Comparison of ENCODE assay signal across 8 cellular contexts in the genomic region with DNA sequence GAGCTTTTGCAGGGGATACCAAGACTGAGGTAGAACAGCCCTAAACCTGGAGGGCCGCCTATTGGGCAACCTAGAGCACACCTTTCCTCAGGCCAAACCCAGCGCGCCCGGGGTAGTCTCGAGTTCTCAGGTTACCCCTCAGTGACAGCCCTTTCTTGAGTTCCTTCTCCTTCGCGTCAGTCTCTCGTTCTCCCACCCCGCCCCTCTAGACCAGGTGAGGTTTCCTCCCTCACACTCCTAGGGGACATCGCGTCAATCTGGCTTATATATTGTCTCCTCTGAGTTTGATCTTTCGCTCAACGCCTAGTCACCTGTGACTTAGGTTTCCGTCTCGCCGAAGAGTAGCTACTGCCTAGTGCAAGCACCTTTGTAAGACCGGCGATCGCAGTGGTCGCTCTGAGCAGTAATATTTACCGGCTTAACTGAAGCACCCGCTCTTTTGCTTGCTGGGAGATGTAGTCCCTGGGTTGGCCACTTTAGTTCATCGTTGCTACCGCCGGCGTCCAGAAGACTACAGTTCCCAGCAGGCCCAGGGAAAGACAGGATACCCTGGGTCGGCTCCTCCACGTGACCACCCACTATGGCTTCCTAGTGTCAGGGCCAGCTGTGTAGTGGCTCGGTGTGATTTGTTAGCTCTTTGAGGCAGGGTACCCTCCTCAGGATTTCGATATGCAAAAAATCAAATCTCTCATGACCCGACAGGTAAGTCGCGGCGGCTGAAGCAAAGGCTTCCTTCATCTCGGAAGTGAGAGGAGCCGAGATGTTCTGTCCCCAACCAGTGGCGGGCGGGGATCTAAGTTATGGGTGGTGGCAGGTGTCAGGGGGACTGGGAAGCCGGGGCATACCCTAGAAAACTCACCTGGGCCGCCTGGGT. TPM values are rescaled to one million over a fixed set of nuclear protein-coding genes. Genes with fewer than 3 reads are reported as not detected.
DNase-seq lines count a peak whose midpoint lies in the region; ATAC-seq and TF ChIP-seq lines count a peak whose summit lies in the region.

Gene VPS50 (plus strand): TSS at position 568 of the 874 bp plus-strand sequence. CDS start 102 bp downstream, at position 670.

- no peaks in the 10 kb centered on the region for H3K9me3 Mint-ChIP-seq in CD8-positive, alpha-beta memory T cell
- H3K9me3 Mint-ChIP-seq in effector memory CD8-positive, alpha-beta T cell, result no peaks in the 10 kb centered on the region

- peak within 1 kb of the TSS; percentile 79 for H3K27ac ChIP-seq in CD8-positive, alpha-beta memory T cell (ENCODE audit: low read depth, low read length)

- peak; percentile 96 for ATAC-seq in effector memory CD8-positive, alpha-beta T cell (replicated peaks)

- POLR2A ChIA-PET in CD8-positive, alpha-beta memory T cell (lab: Charles Lee), result interaction anchor here (0.6 to 1.2 kb wide), 5 partner anchors 114 to 703 kb away, joined by 3 to 6 read pairs (median 4); partner anchors contain the start of genes PEX1, RBM48 and SAMD9
- POLR2A ChIA-PET in activated CD8-positive, alpha-beta memory T cell treated with anti-CD3 and anti-CD28 coated beads for 36 hours (lab: Charles Lee), result interaction anchor here (0.9 kb wide), 1 partner anchor 9 kb away, joined by 5 read pairs; no protein-coding TSS in a partner anchor

- H3K4me1 ChIP-seq in CD8-positive, alpha-beta memory T cell (ENCODE audit: insufficient read depth, low read length), result peaks cover 20% of the 10 kb centered on the region

- CTCF ChIA-PET in CD8-positive, alpha-beta memory T cell (lab: Charles Lee), result interaction anchor here (0.7 to 2.0 kb wide), 7 partner anchors 14 to 771 kb away, joined by 3 to 13 read pairs (median 3); partner anchors contain the start of genes FAM133B and RBM48
- CTCF ChIA-PET in activated CD8-positive, alpha-beta memory T cell treated with anti-CD3 and anti-CD28 coated beads for 36 hours (lab: Charles Lee), result interaction anchor here (1.1 to 1.6 kb wide), 3 partner anchors 16 to 319 kb away, joined by 3 to 4 read pairs (median 3); partner anchors contain the start of gene SAMD9

- no peak for TF ChIP-seq CTCF in GM20000 (IDR thresholded peaks at IDR 0.05; ENCODE audit: extremely low read depth, missing control alignments)

- no peaks in the 10 kb centered on the region for H3K27me3 Mint-ChIP-seq in CD8-positive, alpha-beta memory T cell
- no peaks in the 10 kb centered on the region for H3K27me3 Mint-ChIP-seq in effector memory CD8-positive, alpha-beta T cell

- H3K9me3 ChIP-seq in CD8-positive, alpha-beta memory T cell (ENCODE audit: low read length), result no peaks in the 10 kb centered on the region

- H3K27ac Mint-ChIP-seq in CD8-positive, alpha-beta memory T cell, result peak within 1 kb of the TSS; percentile 78 to 99 (median 96)
- peak within 1 kb of the TSS; percentile 94 for H3K27ac Mint-ChIP-seq in effector memory CD8-positive, alpha-beta T cell

- H3K4me1 Mint-ChIP-seq in CD8-positive, alpha-beta memory T cell, result peaks cover 16 to 29% (median 28%) of the 10 kb centered on the region in 3 donors
- H3K4me1 Mint-ChIP-seq in effector memory CD8-positive, alpha-beta T cell (ENCODE audit: low read depth in 2 of 2), result peaks cover 3 to 13% of the 10 kb centered on the region in 2 donors

- H3K27me3 ChIP-seq in CD8-positive, alpha-beta memory T cell (ENCODE audit: insufficient read depth, low read length, poor library complexity, severe bottlenecking), result no peaks in the 10 kb centered on the region

- H3K4me3 ChIP-seq in CD8-positive, alpha-beta memory T cell (ENCODE audit: low read length), result peak within 1 kb of the TSS; percentile 92

- DNase-seq in CD8-positive, alpha-beta memory T cell, result peak; percentile 85 to 96 (median 94)
- DNase-seq in GM20000 (ENCODE audit: low spot score) (peak; percentile 88), HT-29 (ENCODE audit: low spot score) (peak; percentile 97), NOMO-1 (lab: John Stamatoyannopoulos, UW; ENCODE audit: unreplicated experiment in 2 of 2) (peak; percentile 100), medulla oblongata (ENCODE audit: extremely low spot score) (peak; percentile 99)
- DNase-seq in effector memory CD8-positive, alpha-beta T cell, result peak; percentile 92 to 98 (median 94)
- peak; percentile 83 for DNase-seq in stimulated activated CD8-positive, alpha-beta memory T cell treated with anti-CD3 and anti-CD28 coated beads, Interleukin-12 subunit alpha, Interleukin-12 subunit beta, amount 100 ng/mL, for 1 hour (ENCODE audit: low read depth)

- peaks cover 0 to 7% (median 0%) of the 10 kb centered on the region in 3 donors for H3K36me3 Mint-ChIP-seq in CD8-positive, alpha-beta memory T cell
- peaks cover 4% of the 10 kb centered on the region for H3K36me3 Mint-ChIP-seq in effector memory CD8-positive, alpha-beta T cell (ENCODE audit: insufficient read depth)

- H3K4me3 Mint-ChIP-seq in CD8-positive, alpha-beta memory T cell, result peak within 1 kb of the TSS; percentile 87 to 97 (median 94)
- H3K4me3 Mint-ChIP-seq in effector memory CD8-positive, alpha-beta T cell, result peak within 1 kb of the TSS; percentile 92 to 95

- H3K36me3 ChIP-seq in CD8-positive, alpha-beta memory T cell (ENCODE audit: insufficient read depth, low read length), result no peaks in the 10 kb centered on the region

RNA-seq across cellular contexts. Expression of gene VPS50, which starts in this region (rescaled TPM):
- total RNA-seq in CD8-positive, alpha-beta memory T cell, result 10 to 100 TPM; 22.8 to 28.2 TPM
- polyA plus RNA-seq in CD8-positive, alpha-beta memory T cell, result 14.9 TPM
- 9.3 and 15.9 TPM in 2 replicates for total RNA-seq in HT-29 (2014; rRNA removed; shearing (Covaris generic))
- total RNA-seq in activated CD8-positive, alpha-beta memory T cell treated with anti-CD3 and anti-CD28 coated beads for 36 hours, result 10 to 100 TPM; 24.7 to 26.0 TPM

Comparison
In these comparisons a context has a peak if more than half of its experiments do, and no peak if none do; other contexts are left out.
1. Peak in every context shown above with its lines: DNase-seq, ATAC-seq, H3K4me3 ChIP-seq and H3K27ac ChIP-seq.